8 cellular contexts compared by ENCODE assay signal in the genomic region with DNA sequence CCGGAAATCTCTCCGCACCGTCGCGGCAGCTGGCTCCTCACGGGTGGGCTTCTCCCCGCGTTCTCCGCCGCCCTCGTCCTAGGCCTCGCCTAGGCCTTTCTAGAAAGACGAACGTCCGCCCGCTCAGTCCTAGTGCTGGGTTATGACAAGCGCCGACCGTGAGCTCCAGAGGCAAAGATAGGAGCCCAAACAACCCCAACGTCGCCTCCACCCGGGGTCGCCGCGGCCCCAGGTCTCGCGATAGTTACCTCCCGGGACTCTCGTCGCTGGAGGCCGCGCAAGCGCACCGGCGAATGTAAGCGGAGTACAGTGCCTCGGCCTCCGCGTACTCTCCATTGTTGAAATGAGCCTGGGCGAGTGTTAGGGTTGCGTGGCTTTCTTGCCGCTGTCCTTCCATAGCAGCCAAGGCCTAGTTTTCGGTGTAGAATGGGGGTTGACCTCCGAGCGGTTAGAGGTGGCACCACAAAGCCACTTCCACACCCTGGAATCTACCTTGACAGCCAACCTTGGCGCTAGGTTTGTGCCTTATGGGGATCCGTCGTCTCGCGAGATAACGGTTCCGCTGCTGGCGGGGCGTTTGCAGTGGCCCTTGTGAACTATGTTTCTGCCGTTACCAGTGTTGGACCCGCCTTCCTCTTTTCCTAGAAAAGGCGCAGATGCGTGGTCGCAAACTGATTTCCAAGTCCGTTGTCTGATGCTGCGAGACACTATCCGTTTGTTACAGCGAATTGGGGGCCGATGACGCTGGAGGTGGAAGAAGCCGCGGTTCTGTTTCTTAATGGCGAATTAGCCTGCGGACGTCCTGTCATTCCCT. TPM values are rescaled to one million over a fixed set of nuclear protein-coding genes. Genes with fewer than 3 reads are reported as not detected.
DNase-seq lines count a peak whose midpoint lies in the region; ATAC-seq, FAIRE-seq and TF ChIP-seq lines count a peak whose summit lies in the region.

TTC32 (minus strand) TSS at position 526 of the 814 bp plus-strand sequence; CDS start at position 397, 129 bp downstream.

- H3K27me3 ChIP-seq in right cardiac atrium (ENCODE audit: control insufficient read depth, insufficient read depth) = no peaks in the 10 kb centered on the region

- WGBS in right cardiac atrium = under 1% methylated on average over 70 of the region's 70 CpGs

- peak; percentile 94 for TF ChIP-seq POLR2A in GM18505 (IDR thresholded peaks at IDR 0.05; ENCODE audit: borderline replicate concordance, extremely low read depth, insufficient read depth, insufficient read length)

- no peaks in the 10 kb centered on the region for H3K9me3 ChIP-seq in right cardiac atrium (ENCODE audit: control insufficient read depth, low read length)

- H3K4me1 ChIP-seq in right cardiac atrium (ENCODE audit: control insufficient read depth, insufficient read depth, low read length) = peaks cover 9% of the 10 kb centered on the region

- peak within 1 kb of the TSS; percentile 85 for H3K4me3 ChIP-seq in right cardiac atrium (ENCODE audit: low read length)

- peak within 1 kb of the TSS; percentile 99 for H3K27ac ChIP-seq in angular gyrus (ENCODE audit: low read depth, low read length)
- H3K27ac ChIP-seq in right cardiac atrium (ENCODE audit: low read length) = peak within 1 kb of the TSS; percentile 98

- intact Hi-C loops in right cardiac atrium (cut with DNase I) = no loop called here

- DNase-seq in NCI-H187 treated with DMSO at 0.1 percent for 48 hours (lab: John Stamatoyannopoulos, UW) = peak; percentile 89
- DNase-seq in T-helper 2 cell = peak; percentile 86 to 96 (median 91)
- peak; percentile 94 to 98 (median 97) for DNase-seq in right cardiac atrium
- peak; percentile 79 for DNase-seq in pulmonary artery endothelial cell (ENCODE audit: low read depth, low spot score)
- DNase-seq in urothelium cell line (ENCODE audit: low spot score) = peak; percentile 98

- ATAC-seq in GM18505 (IDR thresholded peaks at IDR 0.05; ENCODE audit: unreplicated experiment) (peak; percentile 90), HG02970 (IDR thresholded peaks at IDR 0.05; ENCODE audit: low FRiP score, unreplicated experiment) (peak; percentile 85), right cardiac atrium (peak; percentile 98 to 99)

- FAIRE-seq in urothelium cell line (lab: Jason Lieb, UNC) = peak; percentile 98

RNA-seq across cellular contexts. Expression of gene TTC32, which starts in this region (rescaled TPM):
- 1 to 10 TPM; 5.3 to 8.7 (median 6.8) TPM for total RNA-seq in right cardiac atrium
- polyA plus RNA-seq in right cardiac atrium = 8.1 TPM
- total RNA-seq in pulmonary artery endothelial cell = 6.2 and 6.4 TPM in 2 replicates

Comparison
In these comparisons a context has a peak if more than half of its experiments do, and no peak if none do; other contexts are left out.
1. Peak in every context shown above with its lines: DNase-seq, ATAC-seq, H3K4me3 ChIP-seq and H3K27ac ChIP-seq.